ENCODE assay signal across 1 cellular context in the genomic region with DNA sequence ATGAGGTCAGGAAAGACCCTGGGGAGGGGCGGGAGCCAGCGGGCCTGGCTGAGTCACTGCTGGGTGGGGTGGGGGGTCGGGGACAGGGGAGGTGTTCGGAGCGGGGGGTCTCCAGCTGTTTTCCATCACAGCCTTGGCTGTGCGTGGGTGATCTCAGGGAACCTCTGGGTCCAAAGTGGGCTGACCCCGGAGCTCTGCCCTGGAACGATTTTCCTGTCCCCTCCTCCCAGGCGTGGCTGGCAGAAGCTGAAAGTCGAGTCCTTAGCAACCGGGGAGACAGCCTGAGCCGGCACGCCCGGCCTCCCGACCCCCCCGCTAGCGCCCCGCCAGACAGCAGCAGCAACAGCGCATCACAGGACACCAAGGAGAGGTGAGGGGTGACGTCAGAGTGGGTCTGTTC.
TF ChIP-seq lines count a peak whose summit lies in the region.

No MANE protein-coding gene starts in this region.

TF ChIP-seq in IMR-90, 13 proteins besides CTCF, POLR2A, EP300 and RAD21:
- no peak for TF ChIP-seq RCOR1 (IDR thresholded peaks at IDR 0.05; ENCODE audit: insufficient replicate concordance, low read length)
- TF ChIP-seq MXI1 (IDR thresholded peaks at IDR 0.05; ENCODE audit: borderline replicate concordance, low read depth, low read length): no peak
- TF ChIP-seq, protein P1, sequence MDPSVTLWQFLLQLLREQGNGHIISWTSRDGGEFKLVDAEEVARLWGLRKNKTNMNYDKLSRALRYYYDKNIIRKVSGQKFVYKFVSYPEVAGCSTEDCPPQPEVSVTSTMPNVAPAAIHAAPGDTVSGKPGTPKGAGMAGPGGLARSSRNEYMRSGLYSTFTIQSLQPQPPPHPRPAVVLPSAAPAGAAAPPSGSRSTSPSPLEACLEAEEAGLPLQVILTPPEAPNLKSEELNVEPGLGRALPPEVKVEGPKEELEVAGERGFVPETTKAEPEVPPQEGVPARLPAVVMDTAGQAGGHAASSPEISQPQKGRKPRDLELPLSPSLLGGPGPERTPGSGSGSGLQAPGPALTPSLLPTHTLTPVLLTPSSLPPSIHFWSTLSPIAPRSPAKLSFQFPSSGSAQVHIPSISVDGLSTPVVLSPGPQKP (IDR thresholded peaks at IDR 0.05; ENCODE audit: borderline replicate concordance, low read depth, low read length): no peak
- no peak for TF ChIP-seq MAFK (IDR thresholded peaks at IDR 0.05; ENCODE audit: low read depth, low read length)
- no peak for TF ChIP-seq RFX5 (IDR thresholded peaks at IDR 0.05; ENCODE audit: low read depth, low read length)
- TF ChIP-seq CEBPB (IDR thresholded peaks at IDR 0.05; ENCODE audit: low read depth, low read length): no peak
- no peak for TF ChIP-seq MAZ (IDR thresholded peaks at IDR 0.05; ENCODE audit: borderline replicate concordance, low read depth, low read length)
- TF ChIP-seq BHLHE40 (IDR thresholded peaks at IDR 0.05; ENCODE audit: low read depth, low read length): no peak
- TF ChIP-seq FOS (IDR thresholded peaks at IDR 0.05; ENCODE audit: low read depth, low read length): no peak
- TF ChIP-seq CHD1 (IDR thresholded peaks at IDR 0.05; ENCODE audit: low read depth, low read length): no peak
- TF ChIP-seq SMC3 (IDR thresholded peaks at IDR 0.05; ENCODE audit: low read depth, low read length): no peak
- TF ChIP-seq, protein P2, sequence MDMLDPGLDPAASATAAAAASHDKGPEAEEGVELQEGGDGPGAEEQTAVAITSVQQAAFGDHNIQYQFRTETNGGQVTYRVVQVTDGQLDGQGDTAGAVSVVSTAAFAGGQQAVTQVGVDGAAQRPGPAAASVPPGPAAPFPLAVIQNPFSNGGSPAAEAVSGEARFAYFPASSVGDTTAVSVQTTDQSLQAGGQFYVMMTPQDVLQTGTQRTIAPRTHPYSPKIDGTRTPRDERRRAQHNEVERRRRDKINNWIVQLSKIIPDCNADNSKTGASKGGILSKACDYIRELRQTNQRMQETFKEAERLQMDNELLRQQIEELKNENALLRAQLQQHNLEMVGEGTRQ (IDR thresholded peaks at IDR 0.05; ENCODE audit: low read depth, low read length): no peak
- no peak for TF ChIP-seq NFE2L2 (IDR thresholded peaks at IDR 0.05; ENCODE audit: low read depth, low read length)
